Comparison of ENCODE assay signal across 33 cellular contexts in genomic region chrX:57366430-57366829, GRCh38.
"Had no signal": no experiment of that assay in that cellular context is flagged by ENCODE, and none has a peak within 500 bp of the region (broad histone marks: within the 10 kb centered on the region; RNA-seq: fewer than 3 reads in every experiment).

No MANE protein-coding gene starts in this region.

- H3K9me3 Mint-ChIP-seq: activated B cell treated with CpG ODN at 0.5 μM for 24 hours; activated naive CD4-positive, alpha-beta T cell treated with anti-CD3 and anti-CD28 coated beads, Interleukin-2, amount 10 ng/mL, durations not matched to agents 7 days and 5 days; activated naive CD8-positive, alpha-beta T cell treated with anti-CD3 and anti-CD28 coated beads, Interleukin-2, amount 10 ng/mL, durations not matched to agents 7 days and 5 days; activated T-cell treated with anti-CD3 and anti-CD28 coated beads, Interleukin-2, amount 50 U/mL, for 72 hours had no signal

- H3K9me3 ChIP-seq: breast epithelium, colonic mucosa had no signal

- H3K36me3 Mint-ChIP-seq: activated naive CD4-positive, alpha-beta T cell treated with anti-CD3 and anti-CD28 coated beads, Interleukin-2, amount 10 ng/mL, durations not matched to agents 7 days and 5 days; activated naive CD8-positive, alpha-beta T cell treated with anti-CD3 and anti-CD28 coated beads, Interleukin-2, amount 10 ng/mL, durations not matched to agents 7 days and 5 days; brain had no signal

- ATAC-seq: activated CD4-positive, alpha-beta T cell treated with anti-CD3 and anti-CD28 coated beads for 36 hours; activated CD4-positive, CD25-positive, alpha-beta regulatory T cell treated with anti-CD3 and anti-CD28 coated beads, Interleukin-2, amount 50 U/mL, for 24 hours; activated CD8-positive, alpha-beta memory T cell treated with anti-CD3 and anti-CD28 coated beads, Interleukin-2, amount 10 ng/mL, durations not matched to agents 7 days and 5 days; activated CD8-positive, alpha-beta T cell treated with anti-CD3 and anti-CD28 coated beads, Interleukin-2, amount 10 ng/mL, durations not matched to agents 7 days and 5 days; activated naive CD4-positive, alpha-beta T cell treated with anti-CD3 and anti-CD28 coated beads, Interleukin-2, amount 50 U/mL, for 72 hours; activated T-cell treated with anti-CD3 and anti-CD28 coated beads, Interleukin-2, amount 50 U/mL, for 72 hours; esophagus mucosa; T-helper 17 cell had no signal

- H3K4me3 ChIP-seq: ascending aorta, breast epithelium, cardiac muscle cell, colonic mucosa had no signal

- H3K27me3 Mint-ChIP-seq: activated B cell treated with CpG ODN at 0.5 μM for 24 hours; activated CD4-positive, alpha-beta memory T cell treated with anti-CD3 and anti-CD28 coated beads for 36 hours; activated CD4-positive, alpha-beta T cell treated with anti-CD3 and anti-CD28 coated beads for 36 hours; activated CD4-positive, alpha-beta T cell treated with anti-CD3 and anti-CD28 coated beads, Interleukin-2, amount 10 ng/mL, durations not matched to agents 24 days and 14 days; activated CD8-positive, alpha-beta memory T cell treated with anti-CD3 and anti-CD28 coated beads, Interleukin-2, amount 10 ng/mL, durations not matched to agents 7 days and 5 days; activated naive CD4-positive, alpha-beta T cell treated with anti-CD3 and anti-CD28 coated beads, Interleukin-2, amount 10 ng/mL, durations not matched to agents 7 days and 5 days; activated naive CD8-positive, alpha-beta T cell treated with anti-CD3 and anti-CD28 coated beads, Interleukin-2, amount 10 ng/mL, durations not matched to agents 7 days and 5 days; brain; T-helper 17 cell had no signal

- H3K36me3 ChIP-seq: ascending aorta, breast epithelium, cardiac muscle cell, colonic mucosa, WERI-Rb-1 had no signal

- H3K27me3 ChIP-seq: ascending aorta, breast epithelium, cardiac muscle cell, colonic mucosa had no signal

- H3K4me1 Mint-ChIP-seq: activated B cell treated with CpG ODN at 0.5 μM for 24 hours; activated naive CD4-positive, alpha-beta T cell treated with anti-CD3 and anti-CD28 coated beads, Interleukin-2, amount 10 ng/mL, durations not matched to agents 7 days and 5 days; activated naive CD8-positive, alpha-beta T cell treated with anti-CD3 and anti-CD28 coated beads, Interleukin-2, amount 10 ng/mL, durations not matched to agents 7 days and 5 days; T-helper 17 cell had no signal

- H3K27ac Mint-ChIP-seq: activated B cell treated with CpG ODN at 0.5 μM for 24 hours; activated CD4-positive, alpha-beta memory T cell treated with anti-CD3 and anti-CD28 coated beads for 36 hours; activated CD4-positive, alpha-beta T cell treated with anti-CD3 and anti-CD28 coated beads for 36 hours; activated CD4-positive, alpha-beta T cell treated with anti-CD3 and anti-CD28 coated beads, Interleukin-2, amount 10 ng/mL, durations not matched to agents 24 days and 14 days; activated CD8-positive, alpha-beta memory T cell treated with anti-CD3 and anti-CD28 coated beads, Interleukin-2, amount 10 ng/mL, durations not matched to agents 7 days and 5 days; activated CD8-positive, alpha-beta T cell treated with anti-CD3 and anti-CD28 coated beads, Interleukin-2, amount 10 ng/mL, durations not matched to agents 7 days and 5 days; activated naive CD4-positive, alpha-beta T cell treated with anti-CD3 and anti-CD28 coated beads, Interleukin-2, amount 10 ng/mL, durations not matched to agents 7 days and 5 days; activated naive CD4-positive, alpha-beta T cell treated with anti-CD3 and anti-CD28 coated beads, Interleukin-2, amount 50 U/mL, for 72 hours; activated naive CD8-positive, alpha-beta T cell treated with anti-CD3 and anti-CD28 coated beads, Interleukin-2, amount 10 ng/mL, durations not matched to agents 7 days and 5 days; activated T-cell treated with anti-CD3 and anti-CD28 coated beads, Interleukin-2, amount 50 U/mL, for 72 hours; brain; T-helper 17 cell; T-helper 2 cell treated with Interferon-gamma antibody and Interleukin-4, amounts not matched to agents 5 μg/mL and 100 μg/mL, for 36 hours had no signal

- H3K27ac ChIP-seq: ascending aorta, breast epithelium, cardiac muscle cell, colonic mucosa, WERI-Rb-1 had no signal

- FAIRE-seq: endometrium, frontal cortex had no signal

- H3K4me1 ChIP-seq: ascending aorta, breast epithelium, colonic mucosa had no signal

- H3K4me3 Mint-ChIP-seq: activated B cell treated with CpG ODN at 0.5 μM for 24 hours; activated CD4-positive, alpha-beta memory T cell treated with anti-CD3 and anti-CD28 coated beads for 36 hours; activated CD4-positive, alpha-beta T cell treated with anti-CD3 and anti-CD28 coated beads for 36 hours; activated CD4-positive, alpha-beta T cell treated with anti-CD3 and anti-CD28 coated beads, Interleukin-2, amount 10 ng/mL, durations not matched to agents 24 days and 14 days; activated CD8-positive, alpha-beta memory T cell treated with anti-CD3 and anti-CD28 coated beads, Interleukin-2, amount 10 ng/mL, durations not matched to agents 7 days and 5 days; activated CD8-positive, alpha-beta T cell treated with anti-CD3 and anti-CD28 coated beads, Interleukin-2, amount 10 ng/mL, durations not matched to agents 7 days and 5 days; activated naive CD4-positive, alpha-beta T cell treated with anti-CD3 and anti-CD28 coated beads, Interleukin-2, amount 10 ng/mL, durations not matched to agents 7 days and 5 days; activated naive CD8-positive, alpha-beta T cell treated with anti-CD3 and anti-CD28 coated beads, Interleukin-2, amount 10 ng/mL, durations not matched to agents 7 days and 5 days; activated T-cell treated with anti-CD3 and anti-CD28 coated beads, Interleukin-2, amount 50 U/mL, for 72 hours; brain; T-helper 17 cell; T-helper 2 cell treated with Interferon-gamma antibody and Interleukin-4, amounts not matched to agents 5 μg/mL and 100 μg/mL, for 36 hours had no signal

- DNase-seq: activated B cell treated with CpG ODN at 0.5 μM for 24 hours; activated CD4-positive, alpha-beta memory T cell treated with anti-CD3 and anti-CD28 coated beads for 36 hours; activated CD4-positive, alpha-beta T cell treated with anti-CD3 and anti-CD28 coated beads for 36 hours; activated CD4-positive, alpha-beta T cell treated with anti-CD3 and anti-CD28 coated beads, Interleukin-2, amount 10 ng/mL, durations not matched to agents 24 days and 14 days; activated CD8-positive, alpha-beta memory T cell treated with anti-CD3 and anti-CD28 coated beads, Interleukin-2, amount 10 ng/mL, durations not matched to agents 7 days and 5 days; activated CD8-positive, alpha-beta memory T cell treated with anti-CD3 and anti-CD28 coated beads, Interleukin-2, amount 50 U/mL, for 4 hours; activated CD8-positive, alpha-beta T cell treated with anti-CD3 and anti-CD28 coated beads, Interleukin-2, amount 10 ng/mL, durations not matched to agents 7 days and 5 days; activated gamma-delta T cell; activated naive CD4-positive, alpha-beta T cell; activated naive CD4-positive, alpha-beta T cell treated with anti-CD3 and anti-CD28 coated beads, Interleukin-2, amount 10 ng/mL, durations not matched to agents 7 days and 5 days; activated naive CD8-positive, alpha-beta T cell treated with anti-CD3 and anti-CD28 coated beads, Interleukin-2, amount 10 ng/mL, durations not matched to agents 7 days and 5 days; activated T-cell treated with anti-CD3 and anti-CD28 coated beads, Interleukin-2, amount 50 U/mL, for 1 hour; activated T-cell treated with anti-CD3 and anti-CD28 coated beads, Interleukin-2, amount 50 U/mL, for 72 hours; central memory CD4-positive, alpha-beta T cell; cerebellar nuclear complex; colonic mucosa; effector CD8-positive, alpha-beta T cell; foreskin fibroblast; head of caudate nucleus; T-helper 1 cell; T-helper 17 cell; T1000; WERI-Rb-1 had no signal
